In genomic region chr5:90638878-90639277, GRCh38 we compare ENCODE assay signal across 1 cellular context.
TF ChIP-seq lines count a peak whose summit lies in the region.

No MANE protein-coding gene starts in this region.

TF ChIP-seq in K562, 482 proteins besides CTCF, POLR2A, EP300 and RAD21 (continued from another document and continues in another):
- TF ChIP-seq TEAD4 (IDR thresholded peaks at IDR 0.05; ENCODE audit: low read length): peak; percentile 23; the same call in 1 of the 2 replicates
- TF ChIP-seq TEAD4 (CRISPR knock-in tag; IDR thresholded peaks at IDR 0.05; ENCODE audit: borderline replicate concordance): no peak
- TF ChIP-seq ZNF280B (CRISPR knock-in tag; IDR thresholded peaks at IDR 0.05): no peak
- 0 out of 2 replicates have a peak, but pooled peaks have one; percentile 22 for TF ChIP-seq MIER1 (IDR thresholded peaks at IDR 0.05; ENCODE audit: low read depth)
- TF ChIP-seq ARNT (IDR thresholded peaks at IDR 0.05): peak; percentile 69 to 73; a peak in 2 of 4 replicates
- TF ChIP-seq NBN (IDR thresholded peaks at IDR 0.05; ENCODE audit: low read depth): peak; percentile 91
- TF ChIP-seq GABPA (tag; conservative IDR thresholded peaks at IDR 0.05; ENCODE audit: low read depth): 0 out of 2 replicates have a peak, but pooled peaks have one; percentile 2
- TF ChIP-seq TEAD1 (CRISPR knock-in tag; IDR thresholded peaks at IDR 0.05): no peak
- no peak for TF ChIP-seq CCAR2 (IDR thresholded peaks at IDR 0.05; ENCODE audit: low read depth, low read length)
- TF ChIP-seq MXD1 (CRISPR knock-in tag; IDR thresholded peaks at IDR 0.05; ENCODE audit: borderline replicate concordance, poor library complexity, severe bottlenecking): no peak
- TF ChIP-seq ZNF140 (CRISPR knock-in tag; IDR thresholded peaks at IDR 0.05): no peak
- TF ChIP-seq ATF6 (CRISPR knock-in tag; IDR thresholded peaks at IDR 0.05): no peak
- no peak for TF ChIP-seq ZNF76 (CRISPR knock-in tag; IDR thresholded peaks at IDR 0.05; ENCODE audit: borderline replicate concordance)
- no peak for TF ChIP-seq SMAD2 (IDR thresholded peaks at IDR 0.05; ENCODE audit: low read depth, low read length)
- TF ChIP-seq TCFL5 (CRISPR knock-in tag; conservative IDR thresholded peaks at IDR 0.05): no peak
- peak; percentile 23; the same call in 1 of the 2 replicates for TF ChIP-seq SUPT5H (IDR thresholded peaks at IDR 0.05)
- TF ChIP-seq TAF1 (IDR thresholded peaks at IDR 0.05; ENCODE audit: control insufficient read depth, extremely low read depth, insufficient read depth, low read length, severe bottlenecking): no peak
- peak; percentile 91 for TF ChIP-seq BRD9 (IDR thresholded peaks at IDR 0.05; ENCODE audit: low read depth, partially characterized antibody)
- 0 out of 2 replicates have a peak, but pooled peaks have one; percentile 32 for TF ChIP-seq TAL1 (IDR thresholded peaks at IDR 0.05)
- 0 out of 4 replicates have a peak, but pooled peaks of 1 of the 2 experiments have one; percentile 33 for TF ChIP-seq MNT (conservative IDR thresholded peaks at IDR 0.05)
- TF ChIP-seq ELF4 (CRISPR knock-in tag; IDR thresholded peaks at IDR 0.05): no peak
- no peak for TF ChIP-seq KAT7 (CRISPR knock-in tag; IDR thresholded peaks at IDR 0.05; ENCODE audit: borderline replicate concordance)
- TF ChIP-seq KHSRP (IDR thresholded peaks at IDR 0.05): no peak
- TF ChIP-seq ZNF175 (CRISPR knock-in tag; IDR thresholded peaks at IDR 0.05; ENCODE audit: low read depth): no peak; the same call in 1 of the 2 replicates
- no peak for TF ChIP-seq PCBP1 (IDR thresholded peaks at IDR 0.05; ENCODE audit: low read depth, low read length, poor library complexity, severe bottlenecking)
- TF ChIP-seq CBFA2T2 (conservative IDR thresholded peaks at IDR 0.05): no peak
- peak; percentile 19 to 40; a peak in 2 of 4 replicates for TF ChIP-seq NRF1 (conservative IDR thresholded peaks at IDR 0.05 in 1 of 2, IDR thresholded peaks at IDR 0.05 in 1 of 2)
- peak; percentile 56; the same call in 1 of the 2 replicates for TF ChIP-seq ARID2 (IDR thresholded peaks at IDR 0.05)
- no peak for TF ChIP-seq PBX2 (CRISPR knock-in tag; IDR thresholded peaks at IDR 0.05; ENCODE audit: low read depth)
- TF ChIP-seq PBX2 (tag; conservative IDR thresholded peaks at IDR 0.05; ENCODE audit: low read depth): peak; percentile 83
- TF ChIP-seq HBP1 (CRISPR knock-in tag; IDR thresholded peaks at IDR 0.05): peak; percentile 47; the same call in 1 of the 2 replicates
- TF ChIP-seq HDGF (IDR thresholded peaks at IDR 0.05): peak; percentile 55; the same call in 1 of the 2 replicates
- no peak for TF ChIP-seq KAT2B (IDR thresholded peaks at IDR 0.05; ENCODE audit: low read depth, low read length)
- TF ChIP-seq ZEB2 (IDR thresholded peaks at IDR 0.05): 0 out of 2 replicates have a peak, but pooled peaks have one; percentile 30
- peak; percentile 62 for TF ChIP-seq MEIS2 (IDR thresholded peaks at IDR 0.05; ENCODE audit: partially characterized antibody)
- TF ChIP-seq SMAD3 (CRISPR knock-in tag; conservative IDR thresholded peaks at IDR 0.05): no peak
- 0 out of 2 replicates have a peak, but pooled peaks have one; percentile 43 for TF ChIP-seq THRB (CRISPR knock-in tag; conservative IDR thresholded peaks at IDR 0.05)
- TF ChIP-seq MAFG (tag; conservative IDR thresholded peaks at IDR 0.05): peak; percentile 12; the same call in 1 of the 2 replicates
- 0 out of 2 replicates have a peak, but pooled peaks have one; percentile 38 for TF ChIP-seq ATF3 (IDR thresholded peaks at IDR 0.05)
- no peak for TF ChIP-seq ATF3 (CRISPR knock-in tag; conservative IDR thresholded peaks at IDR 0.05)
- no peak for TF ChIP-seq SRSF1 (IDR thresholded peaks at IDR 0.05; ENCODE audit: low read depth, low read length)
- no peak for TF ChIP-seq PHB (CRISPR knock-in tag; IDR thresholded peaks at IDR 0.05)
- peak; percentile 86; the same call in 1 of the 2 replicates for TF ChIP-seq HLTF (IDR thresholded peaks at IDR 0.05)
- TF ChIP-seq HDAC2 (IDR thresholded peaks at IDR 0.05): peak; percentile 65; the same call in 1 of the 2 replicates
- no peak for TF ChIP-seq MAFK (IDR thresholded peaks at IDR 0.05; ENCODE audit: low read length)
- 0 out of 2 replicates have a peak, but pooled peaks have one; percentile 85 for TF ChIP-seq ZNF592 (IDR thresholded peaks at IDR 0.05)
- no peak for TF ChIP-seq SAFB (IDR thresholded peaks at IDR 0.05; ENCODE audit: borderline replicate concordance, low read depth, low read length)
- no peak for TF ChIP-seq SOX6 (IDR thresholded peaks at IDR 0.05)
- TF ChIP-seq ZC3H8 (IDR thresholded peaks at IDR 0.05): 0 out of 2 replicates have a peak, but pooled peaks have one; percentile 76
- TF ChIP-seq ZNF75A (CRISPR knock-in tag; IDR thresholded peaks at IDR 0.05): no peak
- peak in 1 of 2 experiments; percentile 62; a peak in 2 of 4 replicates for TF ChIP-seq FOXK2 (conservative IDR thresholded peaks at IDR 0.05 in 1 of 2, IDR thresholded peaks at IDR 0.05 in 1 of 2; ENCODE audit: low read depth in 2 of 2)
- TF ChIP-seq LEF1 (IDR thresholded peaks at IDR 0.05): peak; percentile 57; the same call in 1 of the 2 replicates
